In the genomic region with DNA sequence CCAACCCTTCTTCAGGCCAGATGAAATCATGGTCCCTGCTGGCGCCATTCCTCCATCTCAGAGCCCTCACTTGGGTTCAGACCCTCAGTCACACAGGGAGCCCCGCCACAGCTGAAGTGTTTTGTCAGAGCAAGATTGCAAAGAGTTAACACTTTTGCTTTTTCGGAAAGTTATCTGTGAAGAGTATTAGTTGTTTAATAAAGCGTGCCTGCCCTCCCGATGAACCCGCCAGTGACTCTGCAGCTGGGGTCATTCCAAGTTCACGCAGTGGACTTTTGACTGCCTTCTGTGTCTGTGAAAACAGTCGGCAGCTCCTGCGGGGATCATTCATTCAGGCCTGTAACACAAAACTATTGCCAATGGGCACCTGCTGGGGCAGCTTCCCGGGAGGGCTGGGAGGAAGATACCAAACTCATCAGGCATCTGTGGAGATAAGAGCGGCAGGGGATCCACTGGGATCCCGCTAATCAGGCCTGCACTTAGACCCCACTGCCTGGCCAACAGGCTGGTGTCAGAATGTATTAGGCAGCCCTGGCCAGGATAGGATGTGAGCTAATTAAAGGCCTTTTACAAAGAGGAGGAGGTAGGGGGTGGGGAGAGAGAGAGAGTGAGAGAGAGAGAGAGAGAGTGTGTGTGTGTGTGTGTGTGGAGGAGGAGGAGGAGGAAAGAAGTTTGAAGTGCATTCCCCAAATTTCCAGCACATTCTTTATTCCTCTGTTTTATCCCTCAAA, we compare ENCODE assay signal across 8 cellular contexts.
DNase-seq lines count a peak whose midpoint lies in the region; ATAC-seq and TF ChIP-seq lines count a peak whose summit lies in the region.

No MANE protein-coding gene starts in this region.

- peak; percentile 22 for DNase-seq in HCT116 (ENCODE audit: low read depth, low spot score)
- peak; percentile 24 for DNase-seq in WTC11 (ENCODE audit: low spot score)
- DNase-seq in heart right ventricle, result peak; percentile 44 to 67
- DNase-seq in sciatic nerve (ENCODE audit: low spot score), result peak; percentile 78
- DNase-seq in DMS153 treated with DMSO at 0.1 percent for 48 hours (lab: John Stamatoyannopoulos, UW; ENCODE audit: unreplicated experiment), result no peak
- no peak for DNase-seq in DMS 273 (lab: John Stamatoyannopoulos, UW; ENCODE audit: unreplicated experiment)
- DNase-seq in stimulated activated CD4-positive, alpha-beta T cell treated with anti-CD3 and anti-CD28 coated beads, Interleukin-4, amount 100 ng/mL, for 1 hour, result no peak

- TF ChIP-seq CTCF in HCT116 (IDR thresholded peaks at IDR 0.05 in 2 of 3, conservative IDR thresholded peaks at IDR 0.05 in 1 of 3; ENCODE audit: borderline replicate concordance in 1 of 3, insufficient read depth in 1 of 3, low read depth in 2 of 3, low read length in 2 of 3) (no peak), WTC11 (IDR thresholded peaks at IDR 0.05) (no peak), heart right ventricle (IDR thresholded peaks at IDR 0.05) (no peak)

- H3K4me3 ChIP-seq in HCT116 (replicated peaks in 1 of 2; ENCODE audit: low read depth in 1 of 2, low read length in 2 of 2), result peak overlapping the region in 1 of 2 experiments; percentile 31; a peak in 2 of 4 replicates
- peak overlapping the region in 1 of 10 donors; percentile 2 for H3K4me3 ChIP-seq in heart right ventricle

- H3K4me2 ChIP-seq in HCT116 (ENCODE audit: low read length), result peak overlapping the region; percentile 73

- no TSS peak for BruUV-seq in HCT116 (replicated peaks; lab: Mats Ljungman, UMichigan)

- intact Hi-C loops in HCT116 (cut with micrococcal nuclease), result loop anchor here (1.0 to 5.0 kb wide), 3 partner anchors 45 to 186 kb away; no protein-coding TSS in a partner anchor
- intact Hi-C loops in heart right ventricle (cut with DNase I), result loop anchor here in 3 of 10 donors (2.0 to 10.0 kb wide), 4 partner anchors 19 to 184 kb away; partner anchors contain the start of gene DHRS3 (in 1 of the 3)
- intact Hi-C loops in sciatic nerve (cut with DNase I), result no loop called here

- H3K27ac Mint-ChIP-seq in WTC11, result no peak overlapping the region; the same call in 1 of the 2 replicates

- H3K79me2 ChIP-seq in HCT116 (ENCODE audit: insufficient read depth, low read length), result no peaks in the 10 kb centered on the region

- no peaks in the 10 kb centered on the region for H3K9me2 ChIP-seq in HCT116 (ENCODE audit: insufficient read depth)

- CTCF ChIA-PET in HCT116 (lab: Charles Lee), result no interaction called here
- CTCF ChIA-PET in WTC11 (lab: Charles Lee), result interaction anchor here (0.9 to 1.4 kb wide), 3 partner anchors 14 to 354 kb away, joined by 3 to 4 read pairs (median 3); no protein-coding TSS in a partner anchor

- H3K9me3 ChIP-seq in HCT116 (ENCODE audit: control insufficient read depth in 1 of 2, insufficient read depth in 1 of 2, low read depth in 1 of 2, low read length in 2 of 2) (peaks cover 0 to 7% of the 10 kb centered on the region in 2 experiments; a peak in 1 of 4 replicates), heart right ventricle (no peaks in the 10 kb centered on the region)

- H3K36me3 ChIP-seq in HCT116 (ENCODE audit: control insufficient read depth in 1 of 2, insufficient read depth in 2 of 2, low read length in 2 of 2), result no peaks in the 10 kb centered on the region; a peak in 1 of 4 replicates
- peaks cover 0 to 39% (median 0%) of the 10 kb centered on the region in 9 donors for H3K36me3 ChIP-seq in heart right ventricle

- TF ChIP-seq POLR2A in HCT116 (IDR thresholded peaks at IDR 0.05; ENCODE audit: borderline replicate concordance, extremely low read depth, insufficient read depth, insufficient read length), result no peak

- POLR2A ChIA-PET in HCT116 (lab: Charles Lee) (interaction anchor here (1.2 to 2.1 kb wide), 2 partner anchors 42 to 45 kb away, joined by 3 to 5 read pairs; no protein-coding TSS in a partner anchor), WTC11 (lab: Charles Lee) (interaction anchor here (0.6 kb wide), 2 partner anchors 85 to 1244 kb away, joined by 3 read pairs; no protein-coding TSS in a partner anchor)

- no peak for TF ChIP-seq RAD21 in HCT116 (IDR thresholded peaks at IDR 0.05; ENCODE audit: low read depth)

- no peak overlapping the region for H3K4me3 Mint-ChIP-seq in WTC11

- H3K27ac ChIP-seq in HCT116 (ENCODE audit: low read depth, low read length) (peak overlapping the region; percentile 66), heart right ventricle (peak overlapping the region; percentile 1 to 88 (median 78))

- H3K27me3 ChIP-seq in HCT116 (ENCODE audit: insufficient read depth, low read length), result no peaks in the 10 kb centered on the region
- no peaks in the 10 kb centered on the region for H3K27me3 ChIP-seq in heart right ventricle

- WGBS in heart right ventricle, 2 donors, result 15 to 18% methylated on average over 12 of the region's 12 CpGs

- RAD21 ChIA-PET in HCT116 (lab: Charles Lee; ENCODE audit: low non-redundant PET in 1 of 2, low total read pairs in 2 of 2, uncharacterized antibody in 2 of 2, unreplicated experiment in 2 of 2), result interaction anchor here in 1 of 2 experiments (0.8 kb wide), 2 partner anchors 53 to 68 kb away, joined by 3 read pairs; no protein-coding TSS in a partner anchor

- H2AFZ ChIP-seq in HCT116 (ENCODE audit: low read depth, low read length, poor library complexity, severe bottlenecking), result no peak overlapping the region

- H3K9ac ChIP-seq in HCT116 (ENCODE audit: low read length), result peak overlapping the region; percentile 43

- H3K36me3 Mint-ChIP-seq in WTC11, result peaks cover 6% of the 10 kb centered on the region

- ATAC-seq in HCT116 (peak; percentile 73), WTC11 (peak; percentile 72), heart right ventricle (peak; percentile 78 to 94 (median 86)), sciatic nerve (peak; percentile 86), HG03460 (IDR thresholded peaks at IDR 0.05; ENCODE audit: unreplicated experiment) (no peak)

- peaks cover 40 to 55% of the 10 kb centered on the region in 2 experiments for H3K4me1 ChIP-seq in HCT116 (ENCODE audit: control insufficient read depth in 1 of 2, insufficient read depth in 2 of 2, low read length in 2 of 2)
- peaks cover 12 to 86% (median 59%) of the 10 kb centered on the region in 9 donors for H3K4me1 ChIP-seq in heart right ventricle

- H3K4me1 Mint-ChIP-seq in WTC11, result peaks cover 27% of the 10 kb centered on the region

- H4K20me1 ChIP-seq in HCT116 (ENCODE audit: insufficient read depth), result no peaks in the 10 kb centered on the region

- peaks cover 8% of the 10 kb centered on the region for H3K9me3 Mint-ChIP-seq in WTC11

- H3K27me3 Mint-ChIP-seq in WTC11 (ENCODE audit: low read depth), result no peaks in the 10 kb centered on the region

TF ChIP-seq in HCT116, 20 proteins besides CTCF, POLR2A, EP300 and RAD21 (continues in another document):
- no peak for TF ChIP-seq CEBPB (IDR thresholded peaks at IDR 0.05; ENCODE audit: low read depth)
- no peak for TF ChIP-seq ATF3 (IDR thresholded peaks at IDR 0.05)
- TF ChIP-seq SIN3A (IDR thresholded peaks at IDR 0.05; ENCODE audit: low read depth), result no peak
- TF ChIP-seq EGR1 (IDR thresholded peaks at IDR 0.05; ENCODE audit: low read depth), result no peak
- no peak for TF ChIP-seq EZH2 (IDR thresholded peaks at IDR 0.05)
- TF ChIP-seq, protein P1, sequence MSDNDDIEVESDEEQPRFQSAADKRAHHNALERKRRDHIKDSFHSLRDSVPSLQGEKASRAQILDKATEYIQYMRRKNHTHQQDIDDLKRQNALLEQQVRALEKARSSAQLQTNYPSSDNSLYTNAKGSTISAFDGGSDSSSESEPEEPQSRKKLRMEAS (IDR thresholded peaks at IDR 0.05), result no peak
- no peak for TF ChIP-seq JUND (IDR thresholded peaks at IDR 0.05)
- TF ChIP-seq POLR2AphosphoS5 (IDR thresholded peaks at IDR 0.05; ENCODE audit: low read depth, low read length), result no peak; the same call in 1 of the 2 replicates
- no peak for TF ChIP-seq ZFX (IDR thresholded peaks at IDR 0.05)
- TF ChIP-seq ZNF274 (IDR thresholded peaks at IDR 0.05; ENCODE audit: low read depth, low read length), result no peak
- no peak for TF ChIP-seq CBX3 (IDR thresholded peaks at IDR 0.05; ENCODE audit: low read depth)
- no peak; the same call in none of the 2 replicates for TF ChIP-seq SP1 (IDR thresholded peaks at IDR 0.05; ENCODE audit: low read depth)
- TF ChIP-seq EZH2phosphoT487 (IDR thresholded peaks at IDR 0.05; ENCODE audit: borderline replicate concordance), result no peak
- no peak for TF ChIP-seq SRF (IDR thresholded peaks at IDR 0.05; ENCODE audit: low read depth)
- no peak for TF ChIP-seq ELF1 (IDR thresholded peaks at IDR 0.05; ENCODE audit: borderline replicate concordance, low read depth)

TF ChIP-seq in WTC11, 78 proteins besides CTCF, POLR2A, EP300 and RAD21 (continues in another document):
- peak; percentile 89 for TF ChIP-seq ZNF121 (CRISPR knock-in tag; IDR thresholded peaks at IDR 0.05)
- TF ChIP-seq AR (CRISPR knock-in tag; IDR thresholded peaks at IDR 0.05), result no peak
- peak; percentile 83 for TF ChIP-seq ZNF423 (CRISPR knock-in tag; IDR thresholded peaks at IDR 0.05)
- TF ChIP-seq SMAD3 (CRISPR knock-in tag; IDR thresholded peaks at IDR 0.05; ENCODE audit: borderline replicate concordance), result no peak

Comparison
In these comparisons a context has a peak if more than half of its experiments do, and no peak if none do; other contexts are left out.
1. DNase-seq: peak in HCT116 (single experiment), WTC11 (single experiment), heart right ventricle (2 of 2) and sciatic nerve (single experiment); none in DMS153 treated with DMSO at 0.1 percent for 48 hours (single experiment), DMS 273 (single experiment) and stimulated activated CD4-positive, alpha-beta T cell treated with anti-CD3 and anti-CD28 coated beads, Interleukin-4, amount 100 ng/mL, for 1 hour (single experiment).